1 cellular context compared by ENCODE assay signal in genomic region chr2:38129987-38130386, GRCh38.
TF ChIP-seq lines count a peak whose summit lies in the region.

No MANE protein-coding gene starts in this region.

TF ChIP-seq in SK-N-SH treated with all-trans-retinoic acid at 6 μM for 48 hours, 23 proteins besides CTCF, POLR2A, EP300 and RAD21 (continued from another document):
- TF ChIP-seq POU6F1 (CRISPR knock-in tag; IDR thresholded peaks at IDR 0.05; ENCODE audit: borderline replicate concordance, low read depth) (no peak), BACH2 (CRISPR knock-in tag; IDR thresholded peaks at IDR 0.05; ENCODE audit: borderline replicate concordance) (no peak), PPARA (CRISPR knock-in tag; IDR thresholded peaks at IDR 0.05; ENCODE audit: borderline replicate concordance) (no peak), CSDC2 (CRISPR knock-in tag; IDR thresholded peaks at IDR 0.05) (no peak), ZFP3 (CRISPR knock-in tag; IDR thresholded peaks at IDR 0.05) (no peak)
